9 cellular contexts compared by ENCODE assay signal in the genomic region with DNA sequence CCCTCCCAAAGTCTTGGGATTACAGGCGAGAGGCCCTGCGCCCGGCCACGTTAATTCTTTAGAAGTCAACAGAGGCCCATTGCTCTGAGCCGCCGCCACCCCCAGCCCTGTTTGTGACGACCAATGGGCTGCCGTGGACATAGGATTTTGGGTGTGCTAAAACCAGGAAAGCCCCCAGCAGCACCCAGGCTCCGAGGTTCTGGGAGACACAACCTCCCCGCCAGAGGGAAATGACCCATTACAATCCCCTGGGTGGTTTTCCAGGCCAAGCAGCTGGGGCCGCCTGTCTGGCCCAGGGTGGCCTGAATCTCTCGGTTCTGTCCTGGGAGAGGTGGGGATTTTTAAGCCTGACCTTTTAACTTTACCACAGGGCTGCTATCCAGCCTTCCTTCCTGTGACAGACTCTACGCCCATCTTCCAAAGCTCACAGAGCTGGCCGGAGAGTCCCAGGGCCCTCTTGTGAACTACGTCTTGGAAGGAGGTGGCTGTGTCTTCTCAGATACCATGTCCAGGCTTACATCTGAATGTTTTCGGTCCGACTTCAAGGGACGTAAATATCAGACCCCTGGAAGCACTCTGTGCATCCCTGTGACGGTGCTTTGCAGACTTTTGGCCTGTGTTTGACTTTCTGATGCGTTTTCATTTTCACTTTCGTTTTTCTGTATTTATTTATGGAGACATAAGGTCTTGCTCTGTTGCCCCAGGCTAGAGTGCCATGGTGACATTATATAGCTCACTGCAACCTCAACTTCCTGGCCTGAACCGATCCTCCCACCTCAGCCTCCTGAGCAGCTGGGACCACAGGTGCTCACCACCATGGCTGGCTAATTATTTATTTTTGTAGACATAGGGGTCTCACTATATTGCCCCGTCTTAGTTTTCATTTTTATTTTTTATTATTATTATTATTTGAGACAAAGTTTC. TPM values are rescaled to one million over a fixed set of nuclear protein-coding genes. Genes with fewer than 3 reads are reported as not detected.
DNase-seq lines count a peak whose midpoint lies in the region; ATAC-seq and TF ChIP-seq lines count a peak whose summit lies in the region.
"Had no signal": no experiment of that assay in that cellular context is flagged by ENCODE, and none has a peak within 500 bp of the region (broad histone marks: within the 10 kb centered on the region; RNA-seq: fewer than 3 reads in every experiment).

No MANE protein-coding gene starts in this region.

- peak overlapping the region; percentile 32 for H3K27ac ChIP-seq in parathyroid adenoma
- H3K27ac ChIP-seq: thoracic aorta had no signal

- intact Hi-C loops in activated CD4-positive, alpha-beta T cell treated with anti-CD3 and anti-CD28 coated beads for 36 hours (cut with DNase I, micrococcal nuclease): no loop called here

- DNase-seq in activated CD4-positive, alpha-beta T cell treated with anti-CD3 and anti-CD28 coated beads for 36 hours: no peak
- no peak for DNase-seq in activated CD4-positive, alpha-beta T cell treated with anti-CD3 and anti-CD28 coated beads, Interleukin-2, amount 50 U/mL, for 1 hour
- no peak for DNase-seq in putamen (ENCODE audit: low spot score)
- DNase-seq in NCI-H1694 treated with DMSO at 0.1 percent for 48 hours (lab: John Stamatoyannopoulos, UW): no peak
- no peak for DNase-seq in NCI-H226

- no peaks in the 10 kb centered on the region for H3K27me3 ChIP-seq in parathyroid adenoma (ENCODE audit: control insufficient read depth, insufficient read depth, low read length)

- no peak overlapping the region for H2AFZ ChIP-seq in parathyroid adenoma

- no peak overlapping the region for H3K4me3 ChIP-seq in parathyroid adenoma (ENCODE audit: low read depth, low read length)
- H3K4me3 ChIP-seq: thoracic aorta had no signal

- no peaks in the 10 kb centered on the region for H3K27me3 Mint-ChIP-seq in activated CD4-positive, alpha-beta T cell treated with anti-CD3 and anti-CD28 coated beads for 36 hours

- peaks cover 29% of the 10 kb centered on the region for H3K4me1 Mint-ChIP-seq in activated CD4-positive, alpha-beta T cell treated with anti-CD3 and anti-CD28 coated beads for 36 hours

- no peaks in the 10 kb centered on the region for H3K4me1 ChIP-seq in parathyroid adenoma

- TF ChIP-seq CTCF in parathyroid adenoma (IDR thresholded peaks at IDR 0.05): no peak

- no peak overlapping the region for H3K9ac ChIP-seq in parathyroid adenoma

- no peaks in the 10 kb centered on the region for H3K79me2 ChIP-seq in parathyroid adenoma

- H3K27ac Mint-ChIP-seq in activated CD4-positive, alpha-beta T cell treated with anti-CD3 and anti-CD28 coated beads for 36 hours: peak overlapping the region; percentile 80

- H3K9me3 Mint-ChIP-seq in activated CD4-positive, alpha-beta T cell treated with anti-CD3 and anti-CD28 coated beads for 36 hours (ENCODE audit: low read depth): no peaks in the 10 kb centered on the region

- POLR2A ChIA-PET in activated CD4-positive, alpha-beta T cell treated with anti-CD3 and anti-CD28 coated beads for 36 hours (lab: Charles Lee): no interaction called here

- H3K9me3 ChIP-seq in parathyroid adenoma (ENCODE audit: control insufficient read depth, low read length): no peaks in the 10 kb centered on the region
- H3K9me3 ChIP-seq: thoracic aorta had no signal

- CTCF ChIA-PET in activated CD4-positive, alpha-beta T cell treated with anti-CD3 and anti-CD28 coated beads for 36 hours (lab: Charles Lee): no interaction called here

- H3K36me3 ChIP-seq in parathyroid adenoma (ENCODE audit: control insufficient read depth, insufficient read depth, low read length): no peaks in the 10 kb centered on the region
- H3K36me3 ChIP-seq: thoracic aorta had no signal

- H3K36me3 Mint-ChIP-seq in activated CD4-positive, alpha-beta T cell treated with anti-CD3 and anti-CD28 coated beads for 36 hours (ENCODE audit: low read depth): peaks cover 11% of the 10 kb centered on the region

- peak; percentile 70 for ATAC-seq in activated CD4-positive, alpha-beta T cell treated with anti-CD3 and anti-CD28 coated beads for 36 hours
- ATAC-seq in HG02973 (IDR thresholded peaks at IDR 0.05; ENCODE audit: unreplicated experiment): peak; percentile 68
- ATAC-seq in activated CD4-positive, CD25-positive, alpha-beta regulatory T cell treated with anti-CD3 and anti-CD28 coated beads, Interleukin-2, amount 50 U/mL, for 24 hours: peak; percentile 78 to 81

- no peak overlapping the region for H3K4me3 Mint-ChIP-seq in activated CD4-positive, alpha-beta T cell treated with anti-CD3 and anti-CD28 coated beads for 36 hours

- no peak overlapping the region for H3K4me2 ChIP-seq in parathyroid adenoma (ENCODE audit: low read length)

RNA-seq across cellular contexts. Expression of a gene that starts 36.0 kb away (rescaled TPM):
- total RNA-seq in activated CD4-positive, alpha-beta T cell treated with anti-CD3 and anti-CD28 coated beads for 36 hours: 10 to 100 TPM; 19.8 to 21.2 TPM

RNA-seq across cellular contexts. Expression of a gene that starts 48.3 kb away (rescaled TPM):
- 10 to 100 TPM; 33.9 to 38.3 TPM for total RNA-seq in activated CD4-positive, alpha-beta T cell treated with anti-CD3 and anti-CD28 coated beads for 36 hours
